1 cellular context compared by ENCODE assay signal in genomic region chr14:73713804-73714655, GRCh38.
TF ChIP-seq lines count a peak whose summit lies in the region.

Gene PNMA1, minus strand, starts transcription at chr14:73714384. Its CDS starts 745 bp downstream, at chr14:73713639.

TF ChIP-seq in K562, 482 proteins besides CTCF, POLR2A, EP300 and RAD21 (continued from another document and continues in another):
- TF ChIP-seq ZHX1 (conservative IDR thresholded peaks at IDR 0.05; ENCODE audit: low read length) (no peak), PCBP2 (IDR thresholded peaks at IDR 0.05; ENCODE audit: low read depth, low read length, poor library complexity, severe bottlenecking) (no peak), PRDM10 (IDR thresholded peaks at IDR 0.05; ENCODE audit: partially characterized antibody) (peak; percentile 98), MLLT1 (IDR thresholded peaks at IDR 0.05) (0 out of 4 replicates have a peak, but pooled peaks of 1 of the 2 experiments have one; percentile 47), VEZF1 (CRISPR knock-in tag; IDR thresholded peaks at IDR 0.05) (peak; percentile 67), HEY1 (CRISPR knock-in tag; IDR thresholded peaks at IDR 0.05; ENCODE audit: borderline replicate concordance) (no peak), DIDO1 (tag; IDR thresholded peaks at IDR 0.05; ENCODE audit: low read depth) (no peak), CBX1 (IDR thresholded peaks at IDR 0.05; ENCODE audit: low read depth) (no peak), NR4A1 (CRISPR knock-in tag; IDR thresholded peaks at IDR 0.05) (no peak), NR4A1 (tag; IDR thresholded peaks at IDR 0.05) (no peak), ZNF592 (IDR thresholded peaks at IDR 0.05) (peak; percentile 74), HMBOX1 (IDR thresholded peaks at IDR 0.05) (no peak), IRF2 (CRISPR knock-in tag; IDR thresholded peaks at IDR 0.05) (no peak), HLTF (IDR thresholded peaks at IDR 0.05) (no peak), ZNF263 (CRISPR knock-in tag; IDR thresholded peaks at IDR 0.05; ENCODE audit: borderline replicate concordance) (peak; percentile 21; the same call in 1 of the 2 replicates), ZNF717 (CRISPR knock-in tag; IDR thresholded peaks at IDR 0.05) (no peak), E2F1 (CRISPR knock-in tag; IDR thresholded peaks at IDR 0.05) (no peak), ZNF75A (CRISPR knock-in tag; IDR thresholded peaks at IDR 0.05) (no peak), MYC (IDR thresholded peaks at IDR 0.05; ENCODE audit: low read depth, low read length) (peak; percentile 74), MYC (CRISPR knock-in tag; IDR thresholded peaks at IDR 0.05; ENCODE audit: borderline replicate concordance, low read depth) (no peak), CBFA2T2 (conservative IDR thresholded peaks at IDR 0.05) (no peak), CCNT2 (IDR thresholded peaks at IDR 0.05; ENCODE audit: borderline replicate concordance, extremely low read depth, insufficient read length, low read depth, low read length) (peak; percentile 63), ARNT (IDR thresholded peaks at IDR 0.05) (no peak), ARID3B (CRISPR knock-in tag; IDR thresholded peaks at IDR 0.05; ENCODE audit: borderline replicate concordance) (no peak), NFIX (CRISPR knock-in tag; IDR thresholded peaks at IDR 0.05; ENCODE audit: low read depth) (no peak), BCLAF1 (IDR thresholded peaks at IDR 0.05; ENCODE audit: borderline replicate concordance in 1 of 2, control insufficient read depth in 1 of 2, low read depth in 2 of 2, low read length in 1 of 2) (no peak), CTBP1 (IDR thresholded peaks at IDR 0.05; ENCODE audit: borderline replicate concordance) (peak; percentile 91), POLR2B (IDR thresholded peaks at IDR 0.05; ENCODE audit: low read depth, partially characterized antibody) (peak; percentile 24), DDX20 (tag; IDR thresholded peaks at IDR 0.05; ENCODE audit: low read depth) (no peak), ZNF140 (CRISPR knock-in tag; IDR thresholded peaks at IDR 0.05) (no peak), SMAD1 (IDR thresholded peaks at IDR 0.05; ENCODE audit: low read depth, low read length, partially characterized antibody) (no peak), MAX (CRISPR knock-in tag; IDR thresholded peaks at IDR 0.05) (peak; percentile 77), SMARCA5 (IDR thresholded peaks at IDR 0.05) (no peak)
